ENCODE assay signal across 8 cellular contexts in the genomic region with DNA sequence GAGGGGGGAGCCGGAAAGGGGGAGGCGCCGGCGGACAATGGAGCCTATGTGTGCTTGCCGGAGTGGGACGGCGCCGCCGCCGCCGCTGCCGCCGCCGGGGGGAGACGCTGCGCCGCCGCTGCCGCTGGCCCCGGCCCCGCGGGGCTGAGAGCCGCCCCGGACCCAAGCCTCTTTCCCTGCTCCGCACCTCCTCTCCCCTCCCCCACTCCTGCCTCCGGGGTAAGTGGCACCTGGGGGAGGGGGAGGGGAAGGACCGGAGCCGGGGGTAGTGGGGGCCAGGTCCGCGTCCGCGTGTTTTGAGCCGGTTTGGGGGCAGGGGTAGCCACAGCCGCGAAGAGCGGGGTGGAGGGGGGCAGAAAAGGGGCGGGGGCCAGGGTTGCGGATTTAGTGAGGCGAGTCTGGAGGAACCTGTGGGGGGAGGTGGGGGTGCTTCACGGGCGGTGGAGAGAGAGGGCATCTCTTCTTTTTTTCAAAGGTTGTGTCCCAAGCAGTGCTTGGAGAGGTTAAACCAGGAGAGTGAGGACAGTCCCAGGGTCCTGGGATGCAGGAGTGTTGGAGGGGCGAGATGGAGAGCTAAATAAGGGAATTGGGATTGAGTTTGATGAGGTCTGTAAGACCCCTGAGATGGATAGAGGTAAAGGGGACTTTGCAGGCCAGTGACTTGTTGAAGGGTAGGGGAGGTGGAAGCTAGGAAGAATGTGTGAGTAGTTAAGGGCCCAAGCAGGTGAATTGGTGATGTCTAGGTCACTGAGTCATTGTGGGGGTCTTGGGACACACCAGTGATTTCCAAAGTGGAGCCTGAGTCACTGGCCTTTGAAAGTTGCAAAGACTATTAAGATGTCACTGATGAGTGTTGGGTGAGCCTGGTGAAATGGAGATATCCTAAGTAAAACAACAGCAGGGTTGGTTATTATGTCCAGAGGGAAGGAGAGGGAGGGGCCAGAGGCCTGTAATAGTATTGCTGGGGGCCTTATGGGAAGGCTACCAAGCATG. TPM values are rescaled to one million over a fixed set of nuclear protein-coding genes. Genes with fewer than 3 reads are reported as not detected.
A peak's percentile ranks its signal among the peaks of the same experiment; 100 is the strongest.
DNase-seq lines count a peak whose midpoint lies in the region; TF ChIP-seq lines count a peak whose summit lies in the region.

No MANE protein-coding gene starts in this region.

- H3K9ac ChIP-seq in MM.1S (ENCODE audit: low read length), result peak overlapping the region; percentile 59; the same call in 1 of the 2 replicates

- peaks cover 17% of the 10 kb centered on the region for H3K79me2 ChIP-seq in MM.1S (ENCODE audit: low read length)

- TF ChIP-seq POLR2A in spleen (IDR thresholded peaks at IDR 0.05), result no peak

- intact Hi-C loops in spleen (cut with DNase I; ENCODE audit: low total_unique reads), result no loop called here

- no peaks in the 10 kb centered on the region for H4K20me1 ChIP-seq in MM.1S (ENCODE audit: insufficient read depth, low read length)

- no peaks in the 10 kb centered on the region for H3K9me2 ChIP-seq in MM.1S (replicated peaks; ENCODE audit: insufficient read depth, low read length)

- no peak for TF ChIP-seq CTCF in MM.1S (IDR thresholded peaks at IDR 0.05; ENCODE audit: low read length)
- peak in 3 of 11 experiments; percentile 33 to 38 (median 34) for TF ChIP-seq CTCF in spleen (IDR thresholded peaks at IDR 0.05 in 8 of 11, conservative IDR thresholded peaks at IDR 0.05 in 3 of 11)

- H3K4me2 ChIP-seq in MM.1S (ENCODE audit: low read depth, low read length), result peak overlapping the region; percentile 91

- DNase-seq in activated CD4-positive, alpha-beta T cell treated with anti-CD3 and anti-CD28 coated beads for 4 hours, result peak; percentile 15 to 28
- no peak for DNase-seq in activated CD4-positive, alpha-beta T cell treated with anti-CD3 and anti-CD28 coated beads for 1 hour
- DNase-seq in MM.1S (no peak), spleen (no peak), MV-4-11 (lab: John Stamatoyannopoulos, UW) (no peak), 8988T (no peak)

- H2AFZ ChIP-seq in MM.1S (ENCODE audit: low read length), result peak overlapping the region; percentile 39; the same call in 1 of the 2 replicates

- H3K27me3 Mint-ChIP-seq in activated naive CD4-positive, alpha-beta T cell treated with anti-CD3 and anti-CD28 coated beads, Interleukin-2, amount 50 U/mL, for 24 hours, result no peaks in the 10 kb centered on the region

- H3K36me3 ChIP-seq in MM.1S (replicated peaks; ENCODE audit: insufficient read depth, low read length) (no peaks in the 10 kb centered on the region), spleen (peaks cover 0 to 7% (median 0%) of the 10 kb centered on the region in 6 donors)

- H3K4me1 ChIP-seq in MM.1S (ENCODE audit: low read length) (peaks cover 8% of the 10 kb centered on the region), spleen (peaks cover 0 to 23% (median 19%) of the 10 kb centered on the region in 6 donors)

- peaks cover 37% of the 10 kb centered on the region for H3K4me1 Mint-ChIP-seq in activated naive CD4-positive, alpha-beta T cell treated with anti-CD3 and anti-CD28 coated beads, Interleukin-2, amount 50 U/mL, for 24 hours

- H3K4me3 ChIP-seq in MM.1S (ENCODE audit: low read length) (peak overlapping the region; percentile 67), iPS-18c (ENCODE audit: insufficient read depth, low read depth, low read length) (peak overlapping the region; percentile 70), spleen (peak overlapping the region; percentile 41 to 91 (median 79))

- no peaks in the 10 kb centered on the region; the same call in 1 of the 2 replicates for H3F3A ChIP-seq in MM.1S (ENCODE audit: insufficient read depth, low read length)

- WGBS in spleen, 5 donors, result 0 to 2% (median 1%) methylated on average over 16 to 42 of the region's 42 CpGs

- H3K27ac ChIP-seq in MM.1S (ENCODE audit: low read length), result no peak overlapping the region
- H3K27ac ChIP-seq in spleen, result peak overlapping the region in 7 of 8 donors; percentile 79 to 91 (median 85)

- no peaks in the 10 kb centered on the region for H3K9me3 Mint-ChIP-seq in activated naive CD4-positive, alpha-beta T cell treated with anti-CD3 and anti-CD28 coated beads, Interleukin-2, amount 50 U/mL, for 24 hours

- peak overlapping the region; percentile 92 for H3K4me3 Mint-ChIP-seq in activated naive CD4-positive, alpha-beta T cell treated with anti-CD3 and anti-CD28 coated beads, Interleukin-2, amount 50 U/mL, for 24 hours

- H3K36me3 Mint-ChIP-seq in activated naive CD4-positive, alpha-beta T cell treated with anti-CD3 and anti-CD28 coated beads, Interleukin-2, amount 50 U/mL, for 24 hours, result peaks cover 5% of the 10 kb centered on the region

- H3K27me3 ChIP-seq in MM.1S (replicated peaks; ENCODE audit: insufficient read depth, low read length) (no peaks in the 10 kb centered on the region; the same call in 1 of the 2 replicates), spleen (replicated peaks in 1 of 7) (peaks cover 0 to 20% (median 0%) of the 10 kb centered on the region in 7 donors)

- no peaks in the 10 kb centered on the region for H3K9me3 ChIP-seq in MM.1S (replicated peaks; ENCODE audit: insufficient read depth, low read length)
- H3K9me3 ChIP-seq in iPS-18c (ENCODE audit: control insufficient read depth, insufficient read depth, low read length), result no peaks in the 10 kb centered on the region
- no peaks in the 10 kb centered on the region for H3K9me3 ChIP-seq in spleen

- H3K27ac Mint-ChIP-seq in activated naive CD4-positive, alpha-beta T cell treated with anti-CD3 and anti-CD28 coated beads, Interleukin-2, amount 50 U/mL, for 24 hours, result peak overlapping the region; percentile 48

RNA-seq across cellular contexts. Expression of a gene that starts 59.1 kb away (rescaled TPM):
- 10 to 100 TPM in 5 of 7 donors, 1 to 10 TPM in 2; 5.5 to 13.9 (median 11.6) TPM for total RNA-seq in spleen
- 1 to 10 TPM in 1 of 3 donors, under 1 TPM in 2; 0.70 to 3.3 (median 0.91) TPM for polyA plus RNA-seq in spleen

Comparison
In these comparisons a context has a peak if more than half of its experiments do, and no peak if none do; other contexts are left out.
1. DNase-seq: peak in activated CD4-positive, alpha-beta T cell treated with anti-CD3 and anti-CD28 coated beads for 4 hours (2 of 2); none in activated CD4-positive, alpha-beta T cell treated with anti-CD3 and anti-CD28 coated beads for 1 hour (single experiment), MM.1S (single experiment), spleen (single experiment), MV-4-11 (single experiment) and 8988T (single experiment).
2. Peak in every context shown above with its lines, with median percentiles within 50 percentile points of each other: H3K4me3 ChIP-seq.